15 cellular contexts compared by ENCODE assay signal in genomic region chr1:21530368-21531016, GRCh38.
"Had no signal": no experiment of that assay in that cellular context is flagged by ENCODE, and none has a peak within 500 bp of the region (broad histone marks: within the 10 kb centered on the region; RNA-seq: fewer than 3 reads in every experiment).

No MANE protein-coding gene starts in this region.

- ATAC-seq: activated T-cell treated with anti-CD3 and anti-CD28 coated beads, Interleukin-2, amount 50 U/mL, for 72 hours; esophagus mucosa; lower lobe of right lung; sciatic nerve had no signal

- H3K27ac ChIP-seq: cardiac muscle cell, dorsolateral prefrontal cortex, lower lobe of right lung, ovary, suprapubic skin, upper lobe of left lung had no signal

- DNase-seq: activated B cell treated with CpG ODN at 0.5 μM for 24 hours; activated CD4-positive, alpha-beta T cell treated with anti-CD3 and anti-CD28 coated beads for 48 hours; activated CD8-positive, alpha-beta memory T cell treated with anti-CD3 and anti-CD28 coated beads, Interleukin-2, amount 50 U/mL, for 48 hours; activated gamma-delta T cell treated with Interleukin-2 at 50 U/mL for 16 hours; activated naive CD8-positive, alpha-beta T cell treated with anti-CD3 and anti-CD28 coated beads for 36 hours; activated T-cell treated with anti-CD3 and anti-CD28 coated beads, Interleukin-2, amount 50 U/mL, for 72 hours; dorsolateral prefrontal cortex; glutamatergic neuron; lower lobe of right lung; ovary; upper lobe of left lung had no signal

- H3K9me3 ChIP-seq: lower lobe of right lung, ovary, suprapubic skin, upper lobe of left lung had no signal

- H3K36me3 ChIP-seq: cardiac muscle cell, lower lobe of right lung, ovary, suprapubic skin, upper lobe of left lung had no signal

- H3K27me3 ChIP-seq: cardiac muscle cell, dorsolateral prefrontal cortex, ovary, suprapubic skin, upper lobe of left lung had no signal

- H3K4me3 ChIP-seq: cardiac muscle cell, dorsolateral prefrontal cortex, lower lobe of right lung, ovary, suprapubic skin, upper lobe of left lung had no signal
